In the genomic region with DNA sequence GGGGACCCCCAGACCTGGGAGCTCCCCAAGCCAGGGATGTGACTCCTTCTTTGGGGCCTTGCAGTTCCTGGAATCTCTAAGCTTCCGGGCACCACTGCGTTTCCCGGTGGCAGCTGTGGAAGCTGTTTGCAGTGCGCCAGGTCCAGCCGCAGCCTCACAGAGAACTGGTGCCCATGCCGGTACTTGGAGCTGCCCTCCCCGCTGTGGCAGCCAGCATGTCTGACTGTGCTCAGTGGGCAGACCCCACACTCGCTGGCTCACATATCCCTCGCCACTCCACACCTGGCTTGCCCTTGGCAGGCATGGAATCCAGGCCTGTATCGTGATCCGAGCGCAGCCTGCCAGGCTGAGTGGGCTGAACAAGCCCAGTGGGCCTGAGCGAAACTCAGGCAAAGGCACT, we compare ENCODE assay signal across 25 cellular contexts.
"Had no signal": no experiment of that assay in that cellular context is flagged by ENCODE, and none has a peak within 500 bp of the region (broad histone marks: within the 10 kb centered on the region; RNA-seq: fewer than 3 reads in every experiment).

No MANE protein-coding gene starts in this region.

- DNase-seq: naive thymus-derived CD4-positive, alpha-beta T cell; natural killer cell; nucleus accumbens; retina; right lobe of liver; sigmoid colon; spleen; stimulated activated CD4-positive, alpha-beta T cell treated with anti-CD3 and anti-CD28 coated beads, Interleukin-12 subunit alpha, Interleukin-12 subunit beta, amount 100 ng/mL, for 4 hours; stimulated activated CD4-positive, alpha-beta T cell treated with anti-CD3 and anti-CD28 coated beads, Interleukin-1b, Interleukin-23, amount 100 ng/mL, for 48 hours; stimulated activated CD4-positive, alpha-beta T cell treated with anti-CD3 and anti-CD28 coated beads, Interleukin-4, amount 100 ng/mL, for 1 hour; stimulated activated naive B cell treated with anti-CD40 and anti-IgM and Interleukin-4, amounts not matched to agents 10 μg/mL and 1 μg/mL and 100 μg/mL, for 72 hours; stimulated activated naive CD4-positive, alpha-beta T cell treated with Interleukin-2 at 50 U/mL for 16 hours; stomach; thyroid gland; trophoblast cell had no signal

- H3K36me3 ChIP-seq: neural progenitor cell, neutrophil, pancreas, prostate gland, right atrium auricular region, right lobe of liver, sigmoid colon, spleen, stomach, thoracic aorta, thyroid gland, tibial nerve, vagina had no signal

- H2AFZ ChIP-seq: neural progenitor cell had no signal

- H3K27ac ChIP-seq: neural progenitor cell, neutrophil, pancreas, prostate gland, right atrium auricular region, right lobe of liver, sigmoid colon, spleen, stomach, thoracic aorta, thyroid gland, tibial nerve, vagina had no signal

- H3K9ac ChIP-seq: neural progenitor cell had no signal

- ATAC-seq: naive thymus-derived CD4-positive, alpha-beta T cell; natural killer cell; pancreas; stimulated activated naive B cell treated with anti-CD40 and anti-IgM and Interleukin-4, amounts not matched to agents 10 μg/mL and 1 μg/mL and 100 μg/mL, for 72 hours had no signal

- H3K4me2 ChIP-seq: neural progenitor cell, smooth muscle cell had no signal

- FAIRE-seq: pancreas, urothelium cell line had no signal

- H3K4me3 ChIP-seq: neural progenitor cell, pancreas, prostate gland, right atrium auricular region, right lobe of liver, sigmoid colon, smooth muscle cell, spleen, stomach, thoracic aorta, thyroid gland, tibial nerve, vagina had no signal

- H3K27me3 ChIP-seq: neural progenitor cell, neutrophil, pancreas, right atrium auricular region, right lobe of liver, sigmoid colon, spleen, stomach, thyroid gland, tibial nerve, vagina had no signal

- H3K9me3 ChIP-seq: neutrophil, pancreas, prostate gland, right atrium auricular region, right lobe of liver, sigmoid colon, thoracic aorta, thyroid gland, tibial nerve, vagina had no signal

- H3K4me1 ChIP-seq: neural progenitor cell, pancreas, prostate gland, right atrium auricular region, right lobe of liver, sigmoid colon, spleen, stomach, thyroid gland, tibial nerve, vagina had no signal
